ENCODE assay signal across 8 cellular contexts in the genomic region with DNA sequence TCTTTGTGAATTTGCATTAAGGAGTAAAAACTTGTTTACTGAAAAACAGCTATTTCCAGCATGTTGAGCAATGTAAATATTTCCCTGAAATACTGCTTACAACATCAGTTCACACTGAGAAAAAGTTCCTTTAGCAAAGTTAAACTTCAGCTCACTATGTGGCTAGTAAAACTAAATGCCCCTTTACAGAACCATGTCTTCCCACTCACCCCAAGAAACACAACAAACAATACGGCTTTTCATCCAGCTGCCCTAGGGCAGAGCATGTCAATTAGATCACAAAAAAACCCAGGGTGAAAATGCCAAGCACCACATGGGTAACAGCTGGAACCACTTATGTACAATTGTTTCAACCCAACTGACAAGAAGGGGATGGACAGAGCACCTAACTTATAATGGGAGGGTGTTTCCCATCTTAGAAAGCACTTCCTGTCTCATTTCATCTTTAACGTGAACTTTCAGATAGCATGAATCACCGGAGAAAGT. TPM values are rescaled to one million over a fixed set of nuclear protein-coding genes. Genes with fewer than 3 reads are reported as not detected.
DNase-seq lines count a peak whose midpoint lies in the region; ATAC-seq and TF ChIP-seq lines count a peak whose summit lies in the region.

No MANE protein-coding gene starts in this region.

- no peaks in the 10 kb centered on the region for H3K9me3 ChIP-seq in gastrocnemius medialis

- H3K27me3 ChIP-seq in gastrocnemius medialis = peaks cover 0 to 10% (median 8%) of the 10 kb centered on the region in 3 donors

- peaks cover 0 to 4% of the 10 kb centered on the region in 2 donors for H3K4me1 ChIP-seq in gastrocnemius medialis

- H3K27ac ChIP-seq in gastrocnemius medialis (peak overlapping the region; percentile 48 to 85 (median 66)), caudate nucleus (ENCODE audit: low read depth, low read length) (no peak overlapping the region)

- H3K36me3 ChIP-seq in gastrocnemius medialis = no peaks in the 10 kb centered on the region

- H3K4me3 ChIP-seq in astrocyte of the spinal cord (ENCODE audit: low read depth, low read length) = no peak overlapping the region
- H3K4me3 ChIP-seq in gastrocnemius medialis = peak overlapping the region; percentile 8 to 35 (median 29)

- TF ChIP-seq POLR2A in gastrocnemius medialis (IDR thresholded peaks at IDR 0.05) = no peak

- peak; percentile 41 for DNase-seq in astrocyte of the spinal cord (ENCODE audit: low read depth, low spot score)
- DNase-seq in gastrocnemius medialis = no peak
- DNase-seq in activated naive CD4-positive, alpha-beta T cell (lab: John Stamatoyannopoulos, UW) = no peak
- no peak for DNase-seq in caudate nucleus (lab: John Stamatoyannopoulos, UW)
- DNase-seq in NCI-H187 (lab: John Stamatoyannopoulos, UW) = no peak
- no peak for DNase-seq in germinal center (ENCODE audit: low spot score)

- in situ Hi-C loops in astrocyte of the spinal cord (cut with HindIII; ENCODE audit: low sequenced_read_pairs) = no loop called here
- in situ Hi-C loops in gastrocnemius medialis (cut with MboI; ENCODE audit: low sequenced_read_pairs in 4 of 4) = no loop called here

- intact Hi-C loops in gastrocnemius medialis (cut with DNase I; ENCODE audit: low total_unique reads) = no loop called here

- ATAC-seq in GM19025 (IDR thresholded peaks at IDR 0.05; ENCODE audit: low read depth, unreplicated experiment) (peak; percentile 96), HG02884 (IDR thresholded peaks at IDR 0.05; ENCODE audit: unreplicated experiment) (peak; percentile 76), gastrocnemius medialis (no peak)

- TF ChIP-seq CTCF in astrocyte of the spinal cord (IDR thresholded peaks at IDR 0.05; ENCODE audit: low read depth, low read length) (no peak), gastrocnemius medialis (IDR thresholded peaks at IDR 0.05 in 4 of 5, conservative IDR thresholded peaks at IDR 0.05 in 1 of 5) (no peak)

RNA-seq across cellular contexts. Expression of a gene that starts 6.7 kb away (rescaled TPM):
- total RNA-seq in gastrocnemius medialis = 10 to 100 TPM; 33.7 to 79.0 (median 51.7) TPM

Comparison
In these comparisons a context has a peak if more than half of its experiments do, and no peak if none do; other contexts are left out.
1. ATAC-seq: peak in GM19025 (single experiment) and HG02884 (single experiment); none in gastrocnemius medialis (0 of 2).